ENCODE assay signal across 9 cellular contexts in genomic region chr3:56921573-56922571, GRCh38.
DNase-seq lines count a peak whose midpoint lies in the region; FAIRE-seq and TF ChIP-seq lines count a peak whose summit lies in the region.
"Had no signal": no experiment of that assay in that cellular context is flagged by ENCODE, and none has a peak within 500 bp of the region (broad histone marks: within the 10 kb centered on the region; RNA-seq: fewer than 3 reads in every experiment).

No MANE protein-coding gene starts in this region.

- H3K9me3 Mint-ChIP-seq in activated T-cell treated with anti-CD3 and anti-CD28 coated beads, Interleukin-2, amount 50 U/mL, for 24 hours: no peaks in the 10 kb centered on the region
- H3K9me3 Mint-ChIP-seq in activated T-helper 1 cell treated with anti-CD3 and anti-CD28 coated beads, Interleukin-12 subunit alpha, Interleukin-12 subunit beta, Interleukin-2, Interleukin-4 antibody, amounts not matched to agents 30 ng/mL and 10 ng/mL and 1 ng/mL, durations not matched to agents 14 hours and 24 hours and 36 hours: no peaks in the 10 kb centered on the region

- H3K9me3 ChIP-seq in kidney (ENCODE audit: control insufficient read depth in 1 of 2, low read length in 2 of 2): no peaks in the 10 kb centered on the region
- no peaks in the 10 kb centered on the region for H3K9me3 ChIP-seq in tibial artery

- H3K4me3 ChIP-seq in kidney (ENCODE audit: low read length in 2 of 2) (peak overlapping the region in 1 of 2 donors; percentile 10), tibial artery (peak overlapping the region; percentile 27 to 31)

- peaks cover 0 to 8% of the 10 kb centered on the region in 2 donors for H3K4me1 ChIP-seq in kidney (ENCODE audit: control insufficient read depth in 1 of 2, insufficient read depth in 1 of 2, low read depth in 1 of 2, low read length in 2 of 2)
- peaks cover 0 to 26% (median 11%) of the 10 kb centered on the region in 4 donors for H3K4me1 ChIP-seq in tibial artery

- peak overlapping the region; percentile 93 for H3K27ac Mint-ChIP-seq in activated T-cell treated with anti-CD3 and anti-CD28 coated beads, Interleukin-2, amount 50 U/mL, for 24 hours
- peak overlapping the region; percentile 90 for H3K27ac Mint-ChIP-seq in activated T-helper 1 cell treated with anti-CD3 and anti-CD28 coated beads, Interleukin-12 subunit alpha, Interleukin-12 subunit beta, Interleukin-2, Interleukin-4 antibody, amounts not matched to agents 30 ng/mL and 10 ng/mL and 1 ng/mL, durations not matched to agents 14 hours and 24 hours and 36 hours

- intact Hi-C loops in activated T-helper 1 cell treated with anti-CD3 and anti-CD28 coated beads, Interleukin-12 subunit alpha, Interleukin-12 subunit beta, Interleukin-2, Interleukin-4 antibody, amounts not matched to agents 30 ng/mL and 10 ng/mL and 1 ng/mL, durations not matched to agents 14 hours and 24 hours and 36 hours (cut with micrococcal nuclease): loop anchor here (2.0 to 5.0 kb wide), 2 partner anchors 59 to 1410 kb away; partner anchors contain the start of gene PXK
- intact Hi-C loops in kidney (cut with DNase I): no loop called here
- intact Hi-C loops in tibial artery (cut with DNase I; ENCODE audit: low total_unique reads): no loop called here

- peaks cover 91% of the 10 kb centered on the region for H3K4me1 Mint-ChIP-seq in activated T-cell treated with anti-CD3 and anti-CD28 coated beads, Interleukin-2, amount 50 U/mL, for 24 hours (ENCODE audit: low read depth)
- H3K4me1 Mint-ChIP-seq in activated T-helper 1 cell treated with anti-CD3 and anti-CD28 coated beads, Interleukin-12 subunit alpha, Interleukin-12 subunit beta, Interleukin-2, Interleukin-4 antibody, amounts not matched to agents 30 ng/mL and 10 ng/mL and 1 ng/mL, durations not matched to agents 14 hours and 24 hours and 36 hours (ENCODE audit: low read depth): peaks cover 79% of the 10 kb centered on the region

- no peak for FAIRE-seq in kidney (lab: Jason Lieb, UNC)

- no peaks in the 10 kb centered on the region for H3K36me3 Mint-ChIP-seq in activated T-cell treated with anti-CD3 and anti-CD28 coated beads, Interleukin-2, amount 50 U/mL, for 24 hours (ENCODE audit: low read depth)
- H3K36me3 Mint-ChIP-seq in activated T-helper 1 cell treated with anti-CD3 and anti-CD28 coated beads, Interleukin-12 subunit alpha, Interleukin-12 subunit beta, Interleukin-2, Interleukin-4 antibody, amounts not matched to agents 30 ng/mL and 10 ng/mL and 1 ng/mL, durations not matched to agents 14 hours and 24 hours and 36 hours (ENCODE audit: low read depth): no peaks in the 10 kb centered on the region

- TF ChIP-seq CTCF in kidney (IDR thresholded peaks at IDR 0.05; ENCODE audit: borderline replicate concordance, extremely low read depth, insufficient read depth) (no peak), tibial artery (IDR thresholded peaks at IDR 0.05) (no peak)

- H3K27ac ChIP-seq in kidney (ENCODE audit: low read depth in 2 of 2, low read length in 2 of 2) (peak overlapping the region; percentile 19 to 48), tibial artery (peak overlapping the region; percentile 1 to 71)

- no peaks in the 10 kb centered on the region for H3K27me3 Mint-ChIP-seq in activated T-cell treated with anti-CD3 and anti-CD28 coated beads, Interleukin-2, amount 50 U/mL, for 24 hours
- no peaks in the 10 kb centered on the region for H3K27me3 Mint-ChIP-seq in activated T-helper 1 cell treated with anti-CD3 and anti-CD28 coated beads, Interleukin-12 subunit alpha, Interleukin-12 subunit beta, Interleukin-2, Interleukin-4 antibody, amounts not matched to agents 30 ng/mL and 10 ng/mL and 1 ng/mL, durations not matched to agents 14 hours and 24 hours and 36 hours (ENCODE audit: insufficient read depth)

- H3K36me3 ChIP-seq in kidney (ENCODE audit: control insufficient read depth in 1 of 2, insufficient read depth in 2 of 2, low read length in 2 of 2) (no peaks in the 10 kb centered on the region), tibial artery (no peaks in the 10 kb centered on the region)

- H3K4me3 Mint-ChIP-seq in activated T-cell treated with anti-CD3 and anti-CD28 coated beads, Interleukin-2, amount 50 U/mL, for 24 hours: peak overlapping the region; percentile 74
- peak overlapping the region; percentile 72 for H3K4me3 Mint-ChIP-seq in activated T-helper 1 cell treated with anti-CD3 and anti-CD28 coated beads, Interleukin-12 subunit alpha, Interleukin-12 subunit beta, Interleukin-2, Interleukin-4 antibody, amounts not matched to agents 30 ng/mL and 10 ng/mL and 1 ng/mL, durations not matched to agents 14 hours and 24 hours and 36 hours

- no peaks in the 10 kb centered on the region for H3K27me3 ChIP-seq in tibial artery

- H3K9ac ChIP-seq in kidney (ENCODE audit: low read length in 2 of 2): no peak overlapping the region

- no peak for DNase-seq in activated T-cell treated with anti-CD3 and anti-CD28 coated beads, Interleukin-2, amount 50 U/mL, for 24 hours
- DNase-seq in activated T-cell treated with anti-CD3 and anti-CD28 coated beads for 4 hours (no peak), kidney (no peak), tibial artery (no peak), GM19238 (ENCODE audit: insufficient read length, low spot score) (no peak), cerebellar cortex (ENCODE audit: low spot score) (no peak), NCI-H2171 (lab: John Stamatoyannopoulos, UW) (no peak)
- DNase-seq in activated T-helper 1 cell treated with anti-CD3 and anti-CD28 coated beads, Interleukin-12 subunit alpha, Interleukin-12 subunit beta, Interleukin-2, Interleukin-4 antibody, amounts not matched to agents 30 ng/mL and 10 ng/mL and 1 ng/mL, durations not matched to agents 14 hours and 24 hours and 36 hours (ENCODE audit: low spot score): no peak
- DNase-seq: T1000 had no signal
